1 cellular context compared by ENCODE assay signal in the genomic region with DNA sequence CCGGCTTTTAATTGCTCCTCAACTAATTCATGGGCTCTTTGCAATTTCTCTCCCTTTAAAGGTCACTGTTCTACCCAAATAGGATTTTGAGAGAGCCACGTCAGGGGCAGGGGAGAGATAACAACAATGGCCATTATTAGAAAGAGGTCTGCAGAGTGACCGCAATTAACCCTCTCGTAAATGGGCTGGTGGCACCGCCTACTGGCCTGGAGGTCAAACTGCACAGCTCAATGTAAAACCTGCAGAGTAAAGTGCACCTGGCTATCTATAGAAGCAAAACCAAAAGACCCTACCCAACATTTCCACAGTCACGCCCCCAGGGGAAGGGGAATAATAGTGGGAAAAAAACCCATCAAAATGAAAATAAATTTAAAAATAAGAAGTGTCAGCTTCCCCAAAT.
TF ChIP-seq lines count a peak whose summit lies in the region.

No MANE protein-coding gene starts in this region.

TF ChIP-seq in HCT116, 20 proteins besides CTCF, POLR2A, EP300 and RAD21:
- TF ChIP-seq, protein P1, sequence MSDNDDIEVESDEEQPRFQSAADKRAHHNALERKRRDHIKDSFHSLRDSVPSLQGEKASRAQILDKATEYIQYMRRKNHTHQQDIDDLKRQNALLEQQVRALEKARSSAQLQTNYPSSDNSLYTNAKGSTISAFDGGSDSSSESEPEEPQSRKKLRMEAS (IDR thresholded peaks at IDR 0.05): no peak
- TF ChIP-seq SRF (IDR thresholded peaks at IDR 0.05; ENCODE audit: low read depth) (no peak), ELF1 (IDR thresholded peaks at IDR 0.05; ENCODE audit: borderline replicate concordance, low read depth) (no peak), SIN3A (IDR thresholded peaks at IDR 0.05; ENCODE audit: low read depth) (no peak), CEBPB (IDR thresholded peaks at IDR 0.05; ENCODE audit: low read depth) (no peak), FOSL1 (IDR thresholded peaks at IDR 0.05; ENCODE audit: low read depth) (no peak), TCF7L2 (IDR thresholded peaks at IDR 0.05; ENCODE audit: borderline replicate concordance, extremely low read depth, insufficient read depth, insufficient read length) (no peak), ZFX (IDR thresholded peaks at IDR 0.05) (no peak), YY1 (IDR thresholded peaks at IDR 0.05; ENCODE audit: extremely low read depth, insufficient replicate concordance, low read depth, low read length) (no peak), ZNF274 (IDR thresholded peaks at IDR 0.05; ENCODE audit: low read depth, low read length) (no peak), CBX3 (IDR thresholded peaks at IDR 0.05; ENCODE audit: low read depth) (no peak), JUND (IDR thresholded peaks at IDR 0.05) (no peak)
